Comparison of ENCODE assay signal across 14 cellular contexts in the genomic region with DNA sequence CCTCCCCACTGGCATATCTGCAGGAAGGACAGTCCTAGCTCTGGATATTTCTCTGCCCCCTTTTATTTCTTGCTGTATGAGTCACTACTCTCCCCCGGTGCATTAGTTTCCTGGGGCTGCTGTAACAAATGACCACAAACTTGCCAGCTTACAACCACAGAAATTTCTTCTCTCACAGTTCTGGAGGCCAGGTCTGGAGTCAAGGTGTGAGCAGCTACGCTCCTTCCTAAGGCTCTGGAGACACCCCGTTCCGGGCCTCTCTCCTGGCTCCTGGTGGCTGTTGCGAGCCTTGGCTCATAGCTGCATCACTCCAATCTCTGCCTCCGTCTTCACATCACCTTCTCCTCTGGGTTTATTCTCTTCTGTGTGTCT. TPM values are rescaled to one million over a fixed set of nuclear protein-coding genes. Genes with fewer than 3 reads are reported as not detected.
DNase-seq lines count a peak whose midpoint lies in the region; ATAC-seq, FAIRE-seq and TF ChIP-seq lines count a peak whose summit lies in the region.
"Had no signal": no experiment of that assay in that cellular context is flagged by ENCODE, and none has a peak within 500 bp of the region (broad histone marks: within the 10 kb centered on the region; RNA-seq: fewer than 3 reads in every experiment).

No MANE protein-coding gene starts in this region.

- no peak overlapping the region for H3K4me2 ChIP-seq in GM12878 (ENCODE audit: control insufficient read depth, insufficient read depth)

- WGBS in GM12878 (ENCODE audit: insufficient coverage, insufficient replicate concordance, low lambda C conversion rate, missing lambda C conversion rate), result 34% methylated on average over 6 of the region's 6 CpGs

- H3K27ac ChIP-seq in GM12878 (ENCODE audit: control insufficient read depth, insufficient read depth), result no peak overlapping the region
- H3K27ac ChIP-seq: dorsolateral prefrontal cortex, transverse colon had no signal

- H4K20me1 ChIP-seq in GM12878 (ENCODE audit: control insufficient read depth, insufficient read depth), result no peaks in the 10 kb centered on the region

- TF ChIP-seq CTCF in BJ (IDR thresholded peaks at IDR 0.05; ENCODE audit: insufficient read depth, low read depth, low read length) (peak; percentile 23; the same call in 1 of the 2 replicates), GM12878 (IDR thresholded peaks at IDR 0.05 in 2 of 3, conservative IDR thresholded peaks at IDR 0.05 in 1 of 3; ENCODE audit: control insufficient read depth in 2 of 3, extremely low read depth in 1 of 3, insufficient read depth in 1 of 3, low read depth in 3 of 3, low read length in 3 of 3) (no peak), D721Med (IDR thresholded peaks at IDR 0.05; ENCODE audit: insufficient read depth, missing control alignments) (no peak)

- H3K79me2 ChIP-seq in GM12878 (ENCODE audit: control insufficient read depth, insufficient read depth, low read length), result no peaks in the 10 kb centered on the region

- H3K4me1 ChIP-seq in GM12878 (ENCODE audit: control insufficient read depth, insufficient read depth, low read length), result no peaks in the 10 kb centered on the region

- CTCF ChIA-PET in BJ (lab: Yijun Ruan, JAX) (interaction anchor here (1.3 to 2.8 kb wide), 2 partner anchors 21 to 34 kb away, joined by 3 to 8 read pairs; a partner anchor contains a TSS), GM12878 (lab: Yijun Ruan, JAX) (no interaction called here)
- CTCF ChIA-PET in activated CD4-positive, alpha-beta memory T cell treated with anti-CD3 and anti-CD28 coated beads for 36 hours (lab: Charles Lee), result no interaction called here

- H3K4me3 Mint-ChIP-seq in activated CD4-positive, alpha-beta memory T cell treated with anti-CD3 and anti-CD28 coated beads for 36 hours, result no peak overlapping the region
- H3K4me3 Mint-ChIP-seq: activated naive CD8-positive, alpha-beta T cell treated with anti-CD3 and anti-CD28 coated beads for 36 hours had no signal

- no peaks in the 10 kb centered on the region for H3K27me3 ChIP-seq in BJ (ENCODE audit: control insufficient read depth, insufficient read depth, low read length)
- no peaks in the 10 kb centered on the region; a peak in 1 of 4 replicates for H3K27me3 ChIP-seq in GM12878 (replicated peaks in 1 of 2; ENCODE audit: control insufficient read depth in 2 of 2, insufficient read depth in 2 of 2, low read length in 1 of 2)
- H3K27me3 ChIP-seq: dorsolateral prefrontal cortex, transverse colon had no signal

- no peak overlapping the region for H3K9ac ChIP-seq in GM12878 (ENCODE audit: control insufficient read depth, insufficient read depth, low read length)

- H3K27ac Mint-ChIP-seq in activated CD4-positive, alpha-beta memory T cell treated with anti-CD3 and anti-CD28 coated beads for 36 hours, result no peak overlapping the region
- H3K27ac Mint-ChIP-seq: activated naive CD8-positive, alpha-beta T cell treated with anti-CD3 and anti-CD28 coated beads for 36 hours had no signal

- in situ Hi-C loops in GM12878 (cut with MboI), result no loop called here

- no peak for FAIRE-seq in GM12878 (lab: Jason Lieb, UNC)
- FAIRE-seq in D721Med (lab: Jason Lieb, UNC), result no peak
- FAIRE-seq: G401.6 had no signal

- SMC1A ChIA-PET in GM12878 (lab: Charles Lee; ENCODE audit: uncharacterized antibody, unreplicated experiment), result interaction anchor here (1.1 kb wide), 1 partner anchor 88 kb away, joined by 3 read pairs; no protein-coding TSS in a partner anchor

- H2AFZ ChIP-seq in GM12878 (ENCODE audit: control insufficient read depth, low read depth, low read length), result no peak overlapping the region

- no peaks in the 10 kb centered on the region for H3K27me3 Mint-ChIP-seq in activated CD4-positive, alpha-beta memory T cell treated with anti-CD3 and anti-CD28 coated beads for 36 hours
- H3K27me3 Mint-ChIP-seq: activated naive CD8-positive, alpha-beta T cell treated with anti-CD3 and anti-CD28 coated beads for 36 hours; IgD-negative memory B cell had no signal

- RAD21 ChIA-PET in GM12878 (lab: Charles Lee; ENCODE audit: unreplicated experiment), result no interaction called here

- POLR2A ChIA-PET in BJ (lab: Charles Lee), result no interaction called here
- POLR2A ChIA-PET in GM12878 (lab: Charles Lee), result no interaction called here
- POLR2A ChIA-PET in activated CD4-positive, alpha-beta memory T cell treated with anti-CD3 and anti-CD28 coated beads for 36 hours (lab: Charles Lee), result no interaction called here

- TF ChIP-seq RAD21 in GM12878 (IDR thresholded peaks at IDR 0.05; ENCODE audit: insufficient read depth, low read depth, low read length), result no peak

- no peaks in the 10 kb centered on the region for H3K36me3 Mint-ChIP-seq in activated CD4-positive, alpha-beta memory T cell treated with anti-CD3 and anti-CD28 coated beads for 36 hours
- H3K36me3 Mint-ChIP-seq: activated naive CD8-positive, alpha-beta T cell treated with anti-CD3 and anti-CD28 coated beads for 36 hours; IgD-negative memory B cell had no signal

- H3K36me3 ChIP-seq in BJ (ENCODE audit: control insufficient read depth, insufficient read depth, low read length) (no peaks in the 10 kb centered on the region), GM12878 (ENCODE audit: control insufficient read depth in 2 of 2, insufficient read depth in 2 of 2, low read length in 1 of 2) (no peaks in the 10 kb centered on the region)
- H3K36me3 ChIP-seq: transverse colon had no signal

- H3K4me3 ChIP-seq in BJ (ENCODE audit: low read depth, low read length) (no peak overlapping the region), GM12878 (no peak overlapping the region)
- H3K4me3 ChIP-seq: dorsolateral prefrontal cortex, transverse colon had no signal

- no peaks in the 10 kb centered on the region for H3K9me3 Mint-ChIP-seq in activated CD4-positive, alpha-beta memory T cell treated with anti-CD3 and anti-CD28 coated beads for 36 hours
- H3K9me3 Mint-ChIP-seq: activated naive CD8-positive, alpha-beta T cell treated with anti-CD3 and anti-CD28 coated beads for 36 hours; IgD-negative memory B cell had no signal

- peak; percentile 22 for ATAC-seq in GM12878
- ATAC-seq: sciatic nerve had no signal

- TF ChIP-seq EP300 in GM12878 (IDR thresholded peaks at IDR 0.05; ENCODE audit: borderline replicate concordance in 1 of 2, control insufficient read depth in 1 of 2, low read depth in 2 of 2, low read length in 2 of 2), result no peak

- no peaks in the 10 kb centered on the region for H3K9me3 ChIP-seq in GM12878 (replicated peaks; ENCODE audit: control insufficient read depth, insufficient read depth, low read length)
- H3K9me3 ChIP-seq: transverse colon had no signal

- TF ChIP-seq POLR2A in GM12878 (IDR thresholded peaks at IDR 0.05; ENCODE audit: low read depth, low read length), result no peak

- DNase-seq in BJ (ENCODE audit: low read depth) (no peak), LHCN-M2 (ENCODE audit: low read depth) (peak; percentile 51), GM12878 (ENCODE audit: low read depth, low spot score) (no peak), kidney glomerular epithelial cell (lab: John Stamatoyannopoulos, UW) (peak; percentile 25), KG1 (lab: John Stamatoyannopoulos, UW) (no peak), 8988T (no peak), D721Med (ENCODE audit: insufficient read length, low spot score) (no peak)
- no peak for DNase-seq in activated CD4-positive, alpha-beta memory T cell treated with anti-CD3 and anti-CD28 coated beads for 36 hours
- DNase-seq: activated naive CD8-positive, alpha-beta T cell treated with anti-CD3 and anti-CD28 coated beads for 36 hours; dorsolateral prefrontal cortex; transverse colon had no signal

- BruUV-seq in GM12878 (replicated peaks; lab: Mats Ljungman, UMichigan), result no TSS peak

- intact Hi-C loops in GM12878 (cut with micrococcal nuclease; ENCODE audit: unreplicated experiment), result no loop called here
- intact Hi-C loops in activated CD4-positive, alpha-beta memory T cell treated with anti-CD3 and anti-CD28 coated beads for 36 hours (cut with micrococcal nuclease), result no loop called here

- no peaks in the 10 kb centered on the region for H3K4me1 Mint-ChIP-seq in activated CD4-positive, alpha-beta memory T cell treated with anti-CD3 and anti-CD28 coated beads for 36 hours (ENCODE audit: low read depth)
- H3K4me1 Mint-ChIP-seq: activated naive CD8-positive, alpha-beta T cell treated with anti-CD3 and anti-CD28 coated beads for 36 hours; IgD-negative memory B cell had no signal

RNA-seq across cellular contexts. Expression of a gene that starts 34.1 kb away (rescaled TPM):
- polyA plus RNA-seq in BJ (2011; rRNA removed) (149 TPM in 2 replicates), GM12878 (2011; rRNA removed) (22.6 and 24.4 TPM in 2 replicates), GM12878 (2014; fragmentation: Illumina TruSeq; extraction: Trizol) (0.72 and 0.86 TPM in 2 replicates), GM12878 (2014; fragmentation: Nextera tagmentation; extraction: Ambion mirVana) (under 1 TPM; 0.07 to 0.13 TPM), GM12878 (2014; rRNA removed) (0.28 and 0.51 TPM in 2 replicates), GM12878 (2016; fragmentation: Nextera tagmentation; extraction: Ambion mirVana) (under 1 TPM; 0.19 to 0.54 TPM)
- polyA minus RNA-seq in BJ (2011; rRNA and poly(A)+ RNA removed), result 64.4 and 74.7 TPM in 2 replicates
- total RNA-seq in LHCN-M2 (2014; rRNA removed) (28.1 TPM in 2 replicates), GM12878 (2014; rRNA removed) (0.68 and 1.0 TPM in 2 replicates), GM12878 (2014; rRNA removed; fragmentation: Illumina TruSeq; extraction: Trizol) (0.60 and 0.67 TPM in 2 replicates), GM12878 (2021) (1.2 and 1.3 TPM in 2 replicates)
- 19.3 TPM for polyA plus RNA-seq in LHCN-M2 (2012)
- total RNA-seq in GM12878 (2013; cell fraction: nucleolus; rRNA removed), result 69.9 and 81.0 TPM in 2 replicates
- polyA plus RNA-seq in GM12878 (2011; ENCODE audit: low read depth), result 0.50 TPM
- 14.4 and 17.1 TPM in 2 replicates for polyA plus RNA-seq in GM12878 (2011; cell fraction: cytosol; rRNA removed)
- 63.3 and 80.8 TPM in 2 replicates for polyA plus RNA-seq in GM12878 (2011; cell fraction: nucleus; rRNA removed)
- polyA plus RNA-seq in GM12878 (2012), result 0.34 and 1.2 TPM in 2 replicates
- polyA minus RNA-seq in GM12878 (2011; rRNA and poly(A)+ RNA removed), result 22.9 TPM in 2 replicates
- polyA minus RNA-seq in GM12878 (2011; cell fraction: cytosol; rRNA and poly(A)+ RNA removed), result 4.6 and 11.8 TPM in 2 replicates
- 49.7 and 50.2 TPM in 2 replicates for polyA minus RNA-seq in GM12878 (2011; cell fraction: nucleus; rRNA and poly(A)+ RNA removed)
- total RNA-seq in activated CD4-positive, alpha-beta memory T cell treated with anti-CD3 and anti-CD28 coated beads for 36 hours, result 1 to 10 TPM; 7.0 to 8.6 TPM

Comparison
In these comparisons a context has a peak if more than half of its experiments do, and no peak if none do; other contexts are left out.
1. DNase-seq: peak in LHCN-M2 (single experiment) and kidney glomerular epithelial cell (single experiment); none in BJ (single experiment), GM12878 (single experiment), KG1 (single experiment), 8988T (single experiment), D721Med (single experiment) and activated CD4-positive, alpha-beta memory T cell treated with anti-CD3 and anti-CD28 coated beads for 36 hours (single experiment).